Comparison of ENCODE assay signal across 2 cellular contexts in genomic region chr12:38118632-38119031, GRCh38.
TF ChIP-seq lines count a peak whose summit lies in the region.

No MANE protein-coding gene starts in this region.

TF ChIP-seq in HEK293, 187 proteins besides CTCF, POLR2A, EP300 and RAD21 (continued from another document):
- TF ChIP-seq ZNF558 (tag by site-specific recombination; IDR thresholded peaks at IDR 0.05) (no peak), ZNF19 (tag by site-specific recombination; IDR thresholded peaks at IDR 0.05; ENCODE audit: low read depth) (no peak), HOXC10 (CRISPR knock-in tag; IDR thresholded peaks at IDR 0.05) (no peak), ZNF513 (tag by site-specific recombination; IDR thresholded peaks at IDR 0.05) (peak; percentile 88), ZNF830 (tag by site-specific recombination; IDR thresholded peaks at IDR 0.05; ENCODE audit: low read depth) (no peak), ZNF391 (tag by site-specific recombination; IDR thresholded peaks at IDR 0.05; ENCODE audit: borderline replicate concordance, low read depth) (no peak), ZNF521 (tag by site-specific recombination; IDR thresholded peaks at IDR 0.05) (0 out of 2 replicates have a peak, but pooled peaks have one; percentile 36), ZNF473 (tag by site-specific recombination; IDR thresholded peaks at IDR 0.05) (peak; percentile 70; the same call in 1 of the 2 replicates), ZNF274 (IDR thresholded peaks at IDR 0.05; ENCODE audit: low read length) (no peak), ZNF274 (tag by site-specific recombination; IDR thresholded peaks at IDR 0.05; ENCODE audit: borderline replicate concordance) (0 out of 2 replicates have a peak, but pooled peaks have one; percentile 39), ZNF707 (tag by site-specific recombination; IDR thresholded peaks at IDR 0.05) (peak; percentile 16; the same call in 1 of the 2 replicates)

TF ChIP-seq in K562, 482 proteins besides CTCF, POLR2A, EP300 and RAD21 (continued from another document):
- no peak for TF ChIP-seq ARID4B (CRISPR knock-in tag; IDR thresholded peaks at IDR 0.05)
